In the genomic region with DNA sequence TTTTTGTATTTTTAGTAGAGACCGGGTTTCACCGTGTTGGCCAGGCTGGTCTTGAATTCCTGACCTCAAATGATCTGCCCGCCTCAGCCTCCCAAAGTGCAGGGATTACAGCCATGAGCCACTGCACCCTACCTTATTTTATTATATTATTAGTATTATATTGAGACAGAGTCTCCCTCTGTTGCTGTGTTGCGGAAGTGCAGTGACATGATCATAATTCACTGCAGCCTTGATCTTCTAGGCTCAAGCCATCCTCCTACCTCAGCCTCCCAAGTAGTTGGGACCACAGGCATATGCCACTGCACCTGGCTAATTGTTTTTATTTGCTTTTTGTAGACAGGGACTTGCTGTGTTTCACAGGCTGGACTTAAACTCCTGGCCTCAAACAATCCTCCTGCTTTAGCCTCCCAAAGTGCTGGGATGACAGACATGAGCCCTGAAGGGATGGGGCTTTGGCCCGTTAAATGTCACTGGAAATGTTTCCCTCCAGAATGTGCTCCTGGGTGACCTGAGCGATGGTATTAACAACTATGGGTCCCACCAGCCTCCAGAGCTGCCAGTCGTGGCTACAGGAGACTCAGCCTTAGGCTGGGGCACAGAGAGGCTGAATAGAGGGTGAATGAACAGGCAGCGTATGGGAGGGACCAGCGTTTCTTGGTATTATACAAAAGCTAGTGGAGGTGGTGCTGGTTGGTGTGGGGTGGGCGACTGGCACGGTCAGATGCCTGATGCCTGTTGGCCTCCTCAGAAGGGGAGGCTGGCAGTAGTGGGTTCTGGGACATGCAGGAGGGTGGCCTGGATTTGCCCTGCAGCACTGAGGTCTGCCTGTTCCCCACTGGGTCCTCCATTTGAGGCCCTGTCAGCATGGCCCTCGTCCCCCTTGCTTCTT, we compare ENCODE assay signal across 1 cellular context.
TF ChIP-seq lines count a peak whose summit lies in the region.

No MANE protein-coding gene starts in this region.

TF ChIP-seq in liver, 16 proteins besides CTCF, POLR2A, EP300 and RAD21:
- TF ChIP-seq, protein P1, sequence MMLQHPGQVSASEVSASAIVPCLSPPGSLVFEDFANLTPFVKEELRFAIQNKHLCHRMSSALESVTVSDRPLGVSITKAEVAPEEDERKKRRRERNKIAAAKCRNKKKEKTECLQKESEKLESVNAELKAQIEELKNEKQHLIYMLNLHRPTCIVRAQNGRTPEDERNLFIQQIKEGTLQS (IDR thresholded peaks at IDR 0.05) = no peak
- TF ChIP-seq NR2F2 (IDR thresholded peaks at IDR 0.05) = no peak
- no peak for TF ChIP-seq FOXA2 (IDR thresholded peaks at IDR 0.05)
- no peak for TF ChIP-seq FOXA1 (IDR thresholded peaks at IDR 0.05)
- no peak for TF ChIP-seq SP1 (IDR thresholded peaks at IDR 0.05)
- no peak for TF ChIP-seq HNF4G (IDR thresholded peaks at IDR 0.05)
- no peak for TF ChIP-seq GABPA (IDR thresholded peaks at IDR 0.05 in 1 of 2, conservative IDR thresholded peaks at IDR 0.05 in 1 of 2)
- TF ChIP-seq EGR1 (IDR thresholded peaks at IDR 0.05; ENCODE audit: low read depth in 2 of 2) = no peak
- TF ChIP-seq, protein P2, sequence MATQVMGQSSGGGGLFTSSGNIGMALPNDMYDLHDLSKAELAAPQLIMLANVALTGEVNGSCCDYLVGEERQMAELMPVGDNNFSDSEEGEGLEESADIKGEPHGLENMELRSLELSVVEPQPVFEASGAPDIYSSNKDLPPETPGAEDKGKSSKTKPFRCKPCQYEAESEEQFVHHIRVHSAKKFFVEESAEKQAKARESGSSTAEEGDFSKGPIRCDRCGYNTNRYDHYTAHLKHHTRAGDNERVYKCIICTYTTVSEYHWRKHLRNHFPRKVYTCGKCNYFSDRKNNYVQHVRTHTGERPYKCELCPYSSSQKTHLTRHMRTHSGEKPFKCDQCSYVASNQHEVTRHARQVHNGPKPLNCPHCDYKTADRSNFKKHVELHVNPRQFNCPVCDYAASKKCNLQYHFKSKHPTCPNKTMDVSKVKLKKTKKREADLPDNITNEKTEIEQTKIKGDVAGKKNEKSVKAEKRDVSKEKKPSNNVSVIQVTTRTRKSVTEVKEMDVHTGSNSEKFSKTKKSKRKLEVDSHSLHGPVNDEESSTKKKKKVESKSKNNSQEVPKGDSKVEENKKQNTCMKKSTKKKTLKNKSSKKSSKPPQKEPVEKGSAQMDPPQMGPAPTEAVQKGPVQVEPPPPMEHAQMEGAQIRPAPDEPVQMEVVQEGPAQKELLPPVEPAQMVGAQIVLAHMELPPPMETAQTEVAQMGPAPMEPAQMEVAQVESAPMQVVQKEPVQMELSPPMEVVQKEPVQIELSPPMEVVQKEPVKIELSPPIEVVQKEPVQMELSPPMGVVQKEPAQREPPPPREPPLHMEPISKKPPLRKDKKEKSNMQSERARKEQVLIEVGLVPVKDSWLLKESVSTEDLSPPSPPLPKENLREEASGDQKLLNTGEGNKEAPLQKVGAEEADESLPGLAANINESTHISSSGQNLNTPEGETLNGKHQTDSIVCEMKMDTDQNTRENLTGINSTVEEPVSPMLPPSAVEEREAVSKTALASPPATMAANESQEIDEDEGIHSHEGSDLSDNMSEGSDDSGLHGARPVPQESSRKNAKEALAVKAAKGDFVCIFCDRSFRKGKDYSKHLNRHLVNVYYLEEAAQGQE (IDR thresholded peaks at IDR 0.05) = no peak
- TF ChIP-seq, protein P3, sequence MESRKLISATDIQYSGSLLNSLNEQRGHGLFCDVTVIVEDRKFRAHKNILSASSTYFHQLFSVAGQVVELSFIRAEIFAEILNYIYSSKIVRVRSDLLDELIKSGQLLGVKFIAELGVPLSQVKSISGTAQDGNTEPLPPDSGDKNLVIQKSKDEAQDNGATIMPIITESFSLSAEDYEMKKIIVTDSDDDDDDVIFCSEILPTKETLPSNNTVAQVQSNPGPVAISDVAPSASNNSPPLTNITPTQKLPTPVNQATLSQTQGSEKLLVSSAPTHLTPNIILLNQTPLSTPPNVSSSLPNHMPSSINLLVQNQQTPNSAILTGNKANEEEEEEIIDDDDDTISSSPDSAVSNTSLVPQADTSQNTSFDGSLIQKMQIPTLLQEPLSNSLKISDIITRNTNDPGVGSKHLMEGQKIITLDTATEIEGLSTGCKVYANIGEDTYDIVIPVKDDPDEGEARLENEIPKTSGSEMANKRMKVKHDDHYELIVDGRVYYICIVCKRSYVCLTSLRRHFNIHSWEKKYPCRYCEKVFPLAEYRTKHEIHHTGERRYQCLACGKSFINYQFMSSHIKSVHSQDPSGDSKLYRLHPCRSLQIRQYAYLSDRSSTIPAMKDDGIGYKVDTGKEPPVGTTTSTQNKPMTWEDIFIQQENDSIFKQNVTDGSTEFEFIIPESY (IDR thresholded peaks at IDR 0.05) = no peak
- TF ChIP-seq JUND (IDR thresholded peaks at IDR 0.05) = no peak
- TF ChIP-seq TAF1 (conservative IDR thresholded peaks at IDR 0.05) = no peak
- TF ChIP-seq, protein P4, sequence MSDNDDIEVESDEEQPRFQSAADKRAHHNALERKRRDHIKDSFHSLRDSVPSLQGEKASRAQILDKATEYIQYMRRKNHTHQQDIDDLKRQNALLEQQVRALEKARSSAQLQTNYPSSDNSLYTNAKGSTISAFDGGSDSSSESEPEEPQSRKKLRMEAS (IDR thresholded peaks at IDR 0.05) = no peak
- no peak for TF ChIP-seq YY1 (IDR thresholded peaks at IDR 0.05)
- no peak for TF ChIP-seq HNF4A (conservative IDR thresholded peaks at IDR 0.05)
- TF ChIP-seq RXRA (IDR thresholded peaks at IDR 0.05) = no peak
